In the genomic region with DNA sequence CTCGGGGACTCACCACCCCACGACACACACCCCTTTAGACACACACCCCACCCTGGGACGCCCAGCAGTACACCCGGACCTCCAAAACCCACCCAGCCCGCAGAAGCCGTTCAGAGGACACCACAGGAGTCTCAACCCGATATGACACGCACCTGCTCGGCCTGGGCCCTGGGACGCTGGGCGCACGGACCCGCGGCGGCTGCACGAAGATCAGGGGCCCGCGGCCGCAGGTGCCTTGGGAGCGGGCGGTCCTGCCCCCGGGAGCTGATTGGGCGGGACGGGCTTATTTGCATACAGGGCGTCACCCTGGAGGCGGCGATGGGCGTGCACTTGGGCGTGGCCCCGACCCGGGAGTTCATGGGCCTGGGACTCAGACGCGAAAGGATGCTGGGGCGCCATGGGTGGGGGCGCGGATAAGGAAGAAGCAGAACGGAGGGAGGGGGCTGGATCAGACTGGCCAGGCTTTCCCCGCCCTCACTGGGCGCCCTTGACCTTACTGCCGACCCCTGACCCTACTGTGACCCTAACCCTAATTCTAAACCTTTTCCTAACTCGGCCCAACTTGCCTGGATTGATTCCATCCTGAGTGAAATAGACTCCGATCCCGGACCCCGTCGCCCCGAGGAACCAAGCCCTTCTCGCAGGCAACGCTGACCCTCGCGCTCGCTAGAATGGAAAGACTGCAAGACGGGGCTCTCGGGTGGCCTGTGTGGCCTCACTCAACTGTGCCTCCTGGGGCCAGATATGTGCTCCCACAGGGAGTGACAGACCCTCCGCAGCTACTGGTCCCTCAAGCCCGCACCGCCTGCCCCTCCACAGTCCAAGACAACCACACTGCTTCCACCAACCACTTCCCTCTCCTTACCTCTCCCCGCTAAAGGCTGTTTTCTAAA, we compare ENCODE assay signal across 8 cellular contexts. TPM values are rescaled to one million over a fixed set of nuclear protein-coding genes. Genes with fewer than 3 reads are reported as not detected.
A peak's percentile ranks its signal among the peaks of the same experiment; 100 is the strongest.
DNase-seq lines count a peak whose midpoint lies in the region; ATAC-seq and TF ChIP-seq lines count a peak whose summit lies in the region.

A gene (minus strand): TSS at position 211 of the 893 bp plus-strand sequence. CDS start 19,528 bp downstream, outside the sequence.

- H3K36me3 ChIP-seq in heart right ventricle = peaks cover 0 to 1% (median 0%) of the 10 kb centered on the region in 9 donors

- no peaks in the 10 kb centered on the region for H3K27me3 Mint-ChIP-seq in activated naive CD8-positive, alpha-beta T cell

- H3K4me3 Mint-ChIP-seq in activated naive CD8-positive, alpha-beta T cell = peak within 1 kb of the TSS; percentile 61

- H3K36me3 Mint-ChIP-seq in activated naive CD8-positive, alpha-beta T cell = no peaks in the 10 kb centered on the region

- intact Hi-C loops in heart right ventricle (cut with DNase I) = no loop called here

- peak within 1 kb of the TSS in 8 of 10 donors; percentile 11 to 48 (median 38) for H3K4me3 ChIP-seq in heart right ventricle

- H3K27me3 ChIP-seq in heart right ventricle = no peaks in the 10 kb centered on the region

- no peak within 1 kb of the TSS for H3K27ac Mint-ChIP-seq in activated naive CD8-positive, alpha-beta T cell

- peak; percentile 98 for DNase-seq in D341Med (ENCODE audit: low spot score)
- peak; percentile 99 for DNase-seq in HuH-7.5 (ENCODE audit: low spot score)
- peak; percentile 83 for DNase-seq in SK-N-DZ (ENCODE audit: low spot score)
- peak; percentile 80 to 81 for DNase-seq in heart right ventricle
- DNase-seq in renal cortical epithelial cell (ENCODE audit: low read depth) = peak; percentile 38
- DNase-seq in NCI-H1694 (lab: John Stamatoyannopoulos, UW) = no peak

- no peak for TF ChIP-seq CTCF in heart right ventricle (IDR thresholded peaks at IDR 0.05)

- peaks cover 0 to 31% (median 10%) of the 10 kb centered on the region in 9 donors for H3K4me1 ChIP-seq in heart right ventricle

- H3K4me1 Mint-ChIP-seq in activated naive CD8-positive, alpha-beta T cell (ENCODE audit: low read depth) = peaks cover 13% of the 10 kb centered on the region

- 8 to 14% methylated on average over 56 to 57 of the region's 57 CpGs for WGBS in heart right ventricle, 2 donors

- ATAC-seq in GM21360 (IDR thresholded peaks at IDR 0.05; ENCODE audit: unreplicated experiment) (peak; percentile 77), heart right ventricle (peak; percentile 88 to 95 (median 91))

- H3K9me3 ChIP-seq in heart right ventricle = no peaks in the 10 kb centered on the region

- H3K27ac ChIP-seq in heart right ventricle = peak within 1 kb of the TSS in 2 of 10 donors; percentile 10 to 40

- H3K9me3 Mint-ChIP-seq in activated naive CD8-positive, alpha-beta T cell (ENCODE audit: low read depth) = no peaks in the 10 kb centered on the region

RNA-seq across cellular contexts. Expression of the gene that starts here (rescaled TPM):
- 0.30 TPM in 1 of 2 replicates, not detected in the other for polyA plus RNA-seq in SK-N-DZ (2014; cell fraction: cytosol; rRNA removed)
- polyA plus RNA-seq in SK-N-DZ (2014; cell fraction: nucleus; rRNA removed) = 0.18 TPM in 1 of 2 replicates, not detected in the other
- total RNA-seq in heart right ventricle (under 1 TPM in 7 of 10 donors, not detected in 3; 0.34 to 0.99 (median 0.54) TPM), renal cortical epithelial cell (0.20 TPM in 1 of 2 replicates, not detected in the other)
- polyA plus RNA-seq in heart right ventricle = 1 to 10 TPM in 1 of 2 donors, under 1 TPM in 1; 0.41 to 2.3 TPM

Comparison
In these comparisons a context has a peak if more than half of its experiments do, and no peak if none do; other contexts are left out.
1. Peak in DNase-seq in renal cortical epithelial cell; RNA of the gene not detected or under 1 TPM.